1 cellular context compared by ENCODE assay signal in the genomic region with DNA sequence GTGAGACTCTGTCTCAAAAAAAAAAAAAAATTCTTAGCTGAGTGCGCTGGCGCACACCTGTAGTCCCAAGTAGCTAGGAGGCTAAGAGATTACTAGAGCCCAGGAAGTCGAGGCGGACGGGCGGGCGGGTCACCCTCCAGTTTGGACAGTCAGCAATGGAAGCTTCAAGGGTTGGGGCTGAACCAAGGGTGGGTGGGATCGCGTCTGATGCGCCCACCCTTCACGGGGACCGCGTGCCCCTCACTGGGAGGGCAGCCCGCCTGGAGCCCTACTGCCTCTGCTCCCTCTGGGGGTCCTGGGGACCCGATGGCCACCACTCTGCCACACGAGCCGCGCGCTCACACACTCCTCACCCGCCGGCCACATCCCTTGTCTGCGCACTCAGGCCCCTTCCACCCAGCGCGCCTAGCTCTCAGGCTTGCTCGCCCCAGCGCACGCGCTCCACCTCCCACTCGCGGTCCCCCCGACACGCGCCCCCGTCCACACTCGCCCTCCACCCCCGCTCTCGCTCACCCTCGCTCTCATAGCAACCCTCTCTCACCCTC.
TF ChIP-seq lines count a peak whose summit lies in the region.

No MANE protein-coding gene starts in this region.

TF ChIP-seq in HepG2, 621 proteins besides CTCF, POLR2A, EP300 and RAD21 (continued from another document):
- TF ChIP-seq ZNF333 (CRISPR knock-in tag; IDR thresholded peaks at IDR 0.05; ENCODE audit: borderline replicate concordance) (0 out of 2 replicates have a peak, but pooled peaks have one; percentile 41), TAF15 (IDR thresholded peaks at IDR 0.05; ENCODE audit: low read depth, low read length, poor library complexity, severe bottlenecking) (peak; percentile 21), HCFC1 (IDR thresholded peaks at IDR 0.05; ENCODE audit: low read depth, low read length) (no peak), ZNF737 (CRISPR knock-in tag; IDR thresholded peaks at IDR 0.05; ENCODE audit: borderline replicate concordance) (no peak), SRSF4 (IDR thresholded peaks at IDR 0.05; ENCODE audit: low read depth, low read length, poor library complexity, severe bottlenecking) (no peak), CCDC6 (CRISPR knock-in tag; IDR thresholded peaks at IDR 0.05) (0 out of 2 replicates have a peak, but pooled peaks have one; percentile 41), PHF21A (CRISPR knock-in tag; IDR thresholded peaks at IDR 0.05) (no peak), MAFG (CRISPR knock-in tag; IDR thresholded peaks at IDR 0.05) (0 out of 2 replicates have a peak, but pooled peaks have one; percentile 49), ZNF501 (CRISPR knock-in tag; IDR thresholded peaks at IDR 0.05) (0 out of 2 replicates have a peak, but pooled peaks have one; percentile 21), FOXO1 (CRISPR knock-in tag; IDR thresholded peaks at IDR 0.05) (no peak)
- TF ChIP-seq, protein P1, sequence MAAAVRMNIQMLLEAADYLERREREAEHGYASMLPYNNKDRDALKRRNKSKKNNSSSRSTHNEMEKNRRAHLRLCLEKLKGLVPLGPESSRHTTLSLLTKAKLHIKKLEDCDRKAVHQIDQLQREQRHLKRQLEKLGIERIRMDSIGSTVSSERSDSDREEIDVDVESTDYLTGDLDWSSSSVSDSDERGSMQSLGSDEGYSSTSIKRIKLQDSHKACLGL (CRISPR knock-in tag; IDR thresholded peaks at IDR 0.05), result peak; percentile 67
